In genomic region chr7:139843211-139843537, GRCh38 we compare ENCODE assay signal across 8 cellular contexts. TPM values are rescaled to one million over a fixed set of nuclear protein-coding genes. Genes with fewer than 3 reads are reported as not detected.
DNase-seq lines count a peak whose midpoint lies in the region; ATAC-seq, FAIRE-seq and TF ChIP-seq lines count a peak whose summit lies in the region.
"Not testable (repeated sequence)": the region's sequence is repeated elsewhere in the genome, so short reads cannot be mapped to it uniquely, and the experiment has no call there.
"Had no signal": no experiment of that assay in that cellular context is flagged by ENCODE, and none has a peak within 500 bp of the region (broad histone marks: within the 10 kb centered on the region; RNA-seq: fewer than 3 reads in every experiment).

No MANE protein-coding gene starts in this region.

- H3K27ac Mint-ChIP-seq in activated naive CD4-positive, alpha-beta T cell treated with anti-CD3 and anti-CD28 coated beads, Interleukin-2, amount 50 U/mL, for 72 hours = peak overlapping the region; percentile 1 to 33
- H3K27ac Mint-ChIP-seq in immature natural killer cell = peak overlapping the region; percentile 29 to 91 (median 76)
- peak overlapping the region; percentile 88 to 100 for H3K27ac Mint-ChIP-seq in natural killer cell treated with Interleukin-12 subunit alpha and Interleukin-12 subunit beta and Interleukin-15 and Interleukin-18, amount 100 ng/mL, for 72 hours

- TF ChIP-seq RAD21 in A549 (conservative IDR thresholded peaks at IDR 0.05 in 1 of 2, IDR thresholded peaks at IDR 0.05 in 1 of 2); IMR-90 (IDR thresholded peaks at IDR 0.05; ENCODE audit: low read length): not testable (repeated sequence)

- not testable (repeated sequence) for H3K36me3 Mint-ChIP-seq in activated naive CD4-positive, alpha-beta T cell treated with anti-CD3 and anti-CD28 coated beads, Interleukin-2, amount 50 U/mL, for 72 hours; immature natural killer cell
- peaks cover 43% of the 10 kb centered on the region for H3K36me3 Mint-ChIP-seq in natural killer cell treated with Interleukin-12 subunit alpha and Interleukin-12 subunit beta and Interleukin-15 and Interleukin-18, amount 100 ng/mL, for 72 hours

- not testable (repeated sequence) for H2AFZ ChIP-seq in IMR-90 (replicated peaks; ENCODE audit: low read length, poor library complexity)

- peak overlapping the region in 2 of 5 donors; percentile 77 to 80 for H3K4me3 Mint-ChIP-seq in immature natural killer cell
- peak overlapping the region; percentile 52 for H3K4me3 Mint-ChIP-seq in natural killer cell treated with Interleukin-12 subunit alpha and Interleukin-12 subunit beta and Interleukin-15 and Interleukin-18, amount 100 ng/mL, for 72 hours

- H3K56ac ChIP-seq in IMR-90 (ENCODE audit: extremely low read depth, insufficient read depth, low read length) = not testable (repeated sequence)

- H4K8ac ChIP-seq in IMR-90 (ENCODE audit: low read depth in 2 of 2, low read length in 2 of 2) = not testable (repeated sequence)

- not testable (repeated sequence) for BruUV-seq in IMR-90 (replicated peaks; lab: Mats Ljungman, UMichigan)

- not testable (repeated sequence) for H3K27me3 ChIP-seq in BLaER1 treated with 17β-estradiol and CSF1 and Interleukin-3, amounts not matched to agents 10 nM and 100 nM; IMR-90 (ENCODE audit: control insufficient read depth, insufficient read depth, low read length)

- WGBS in A549 (ENCODE audit: missing lambda C conversion rate) = 91% methylated on average over 4 of the region's 4 CpGs
- no CpG with 5 or more reads among the region's 4 CpGs for WGBS in IMR-90 (ENCODE audit: extremely low coverage in 2 of 2, insufficient read length in 1 of 2), 2 experiments

- H4K20me1 ChIP-seq in BLaER1 treated with 17β-estradiol and CSF1 and Interleukin-3, amounts not matched to agents 10 nM and 100 nM = peaks cover 0 to 75% (median 0%) of the 10 kb centered on the region in 11 experiments; a peak in 4 of 22 replicates
- H4K20me1 ChIP-seq in IMR-90 (ENCODE audit: insufficient read depth, low read length) = not testable (repeated sequence)

- H3K79me1 ChIP-seq in IMR-90 (ENCODE audit: low read depth in 1 of 2, low read length in 2 of 2) = not testable (repeated sequence)

- H4K91ac ChIP-seq in IMR-90 (ENCODE audit: insufficient read depth, low read depth, low read length) = not testable (repeated sequence)

- H3K27ac ChIP-seq in A549; IMR-90 (ENCODE audit: insufficient read depth, low read length): not testable (repeated sequence)
- peak overlapping the region in 10 of 11 experiments; percentile 43 to 80 (median 70); a peak in 19 of 22 replicates for H3K27ac ChIP-seq in BLaER1 treated with 17β-estradiol and CSF1 and Interleukin-3, amounts not matched to agents 10 nM and 100 nM

- dilution Hi-C loops in IMR-90 (cut with HindIII; ENCODE audit: low sequenced_read_pairs, unreplicated experiment) = not testable (repeated sequence)

- not testable (repeated sequence) for H3K4me2 ChIP-seq in A549; IMR-90 (ENCODE audit: low read depth, low read length)
- H3K4me2 ChIP-seq in BLaER1 treated with 17β-estradiol and CSF1 and Interleukin-3, amounts not matched to agents 10 nM and 100 nM = peak overlapping the region; percentile 72 to 95 (median 91); a peak in 21 of 22 replicates

- not testable (repeated sequence) for H3K4me3 ChIP-seq in A549; BLaER1 treated with 17β-estradiol and CSF1 and Interleukin-3, amounts not matched to agents 10 nM and 100 nM; IMR-90 (ENCODE audit: insufficient read depth, low read depth, low read length)

- POLR2A ChIA-PET in A549 (lab: Yijun Ruan, JAX); IMR-90 (lab: Charles Lee; ENCODE audit: unreplicated experiment): not testable (repeated sequence)

- not testable (repeated sequence) for TF ChIP-seq CTCF in A549 (IDR thresholded peaks at IDR 0.05); IMR-90 (conservative IDR thresholded peaks at IDR 0.05; ENCODE audit: low read depth, low read length)

- H3K27me3 Mint-ChIP-seq in immature natural killer cell (ENCODE audit: low read depth in 3 of 3); natural killer cell treated with Interleukin-12 subunit alpha and Interleukin-12 subunit beta and Interleukin-15 and Interleukin-18, amount 100 ng/mL, for 72 hours: not testable (repeated sequence)

- peaks cover 67 to 68% of the 10 kb centered on the region in 2 donors for H3K4me1 Mint-ChIP-seq in immature natural killer cell
- peaks cover 67 to 74% of the 10 kb centered on the region in 2 donors for H3K4me1 Mint-ChIP-seq in natural killer cell treated with Interleukin-12 subunit alpha and Interleukin-12 subunit beta and Interleukin-15 and Interleukin-18, amount 100 ng/mL, for 72 hours (ENCODE audit: low read depth in 2 of 2)

- DNase-seq in A549 (ENCODE audit: low read depth in 1 of 2, low spot score in 1 of 2); IMR-90; activated naive CD4-positive, alpha-beta T cell treated with anti-CD3 and anti-CD28 coated beads, Interleukin-2, amount 50 U/mL, for 72 hours (ENCODE audit: low spot score in 2 of 2); immature natural killer cell; natural killer cell treated with Interleukin-12 subunit alpha and Interleukin-12 subunit beta and Interleukin-15 and Interleukin-18, amount 100 ng/mL, for 72 hours (ENCODE audit: low spot score): not testable (repeated sequence)

- not testable (repeated sequence) for TF ChIP-seq POLR2A in A549 (IDR thresholded peaks at IDR 0.05; ENCODE audit: low read length); IMR-90 (IDR thresholded peaks at IDR 0.05; ENCODE audit: low read depth, low read length)

- H2BK20ac ChIP-seq in IMR-90 (ENCODE audit: low read depth, low read length) = not testable (repeated sequence)

- H2AK9ac ChIP-seq in IMR-90 (replicated peaks; ENCODE audit: low read depth, low read length, poor library complexity) = peak overlapping the region; percentile 47

- peaks cover 0 to 66% (median 0%) of the 10 kb centered on the region in 11 experiments; a peak in 9 of 22 replicates for H3K36me3 ChIP-seq in BLaER1 treated with 17β-estradiol and CSF1 and Interleukin-3, amounts not matched to agents 10 nM and 100 nM
- not testable (repeated sequence) for H3K36me3 ChIP-seq in IMR-90 (ENCODE audit: control insufficient read depth, insufficient read depth, low read length)

- TF ChIP-seq EP300 in A549 (IDR thresholded peaks at IDR 0.05) = not testable (repeated sequence)

- H3K9ac ChIP-seq in BLaER1 treated with 17β-estradiol and CSF1 and Interleukin-3, amounts not matched to agents 10 nM and 100 nM = peak overlapping the region in 6 of 11 experiments; percentile 1 to 62 (median 48); a peak in 10 of 22 replicates
- H3K9ac ChIP-seq in IMR-90 (ENCODE audit: low read depth, low read length) = not testable (repeated sequence)

- not testable (repeated sequence) for H2BK15ac ChIP-seq in IMR-90 (ENCODE audit: low read depth, low read length)

- CTCF ChIA-PET in A549 (lab: Yijun Ruan, JAX) = interaction anchor here (1.6 kb wide), 1 partner anchor 13 kb away, joined by 3 read pairs; no protein-coding TSS in a partner anchor
- CTCF ChIA-PET in IMR-90 (lab: Yijun Ruan, JAX) = not testable (repeated sequence)

- ATAC-seq in A549; IMR-90 (ENCODE audit: low read depth); activated naive CD4-positive, alpha-beta T cell treated with anti-CD3 and anti-CD28 coated beads, Interleukin-2, amount 50 U/mL, for 72 hours; natural killer cell treated with Interleukin-12 subunit alpha and Interleukin-12 subunit beta and Interleukin-15 and Interleukin-18, amount 100 ng/mL, for 72 hours: not testable (repeated sequence)

- H2BK5ac ChIP-seq in IMR-90 (ENCODE audit: low read depth, low read length, poor library complexity, severe bottlenecking) = not testable (repeated sequence)

- H3K4ac ChIP-seq in IMR-90 (ENCODE audit: low read depth, low read length) = peak overlapping the region; percentile 53

- FAIRE-seq in A549 (lab: Jason Lieb, UNC) = not testable (repeated sequence)

- H3K18ac ChIP-seq in IMR-90 (ENCODE audit: low read depth, low read length) = not testable (repeated sequence)

- H3K9me3 ChIP-seq in A549; IMR-90 (ENCODE audit: control insufficient read depth, insufficient read depth, low read length): not testable (repeated sequence)
- H3K9me3 ChIP-seq in BLaER1 treated with 17β-estradiol and CSF1 and Interleukin-3, amounts not matched to agents 10 nM and 100 nM (replicated peaks in 1 of 11) = peaks cover 0 to 36% (median 2%) of the 10 kb centered on the region in 11 experiments; a peak in 15 of 22 replicates

- H3K9me3 Mint-ChIP-seq in activated naive CD4-positive, alpha-beta T cell treated with anti-CD3 and anti-CD28 coated beads, Interleukin-2, amount 50 U/mL, for 72 hours; immature natural killer cell; natural killer cell treated with Interleukin-12 subunit alpha and Interleukin-12 subunit beta and Interleukin-15 and Interleukin-18, amount 100 ng/mL, for 72 hours: not testable (repeated sequence)

- not testable (repeated sequence) for H3K4me1 ChIP-seq in A549; IMR-90 (ENCODE audit: control insufficient read depth, insufficient read depth, low read length)
- H3K4me1 ChIP-seq in BLaER1 treated with 17β-estradiol and CSF1 and Interleukin-3, amounts not matched to agents 10 nM and 100 nM = peaks cover 16 to 54% (median 35%) of the 10 kb centered on the region in 10 experiments

- peak overlapping the region; percentile 59; the same call in 1 of the 2 replicates for H2AK5ac ChIP-seq in IMR-90 (ENCODE audit: low read depth, low read length)

- H3K9me1 ChIP-seq in IMR-90 (ENCODE audit: insufficient read depth, low read length) = not testable (repeated sequence)

- not testable (repeated sequence) for H2BK120ac ChIP-seq in IMR-90 (ENCODE audit: low read depth, low read length)

- H3K23ac ChIP-seq in IMR-90 (ENCODE audit: low read depth, low read length) = not testable (repeated sequence)

- intact Hi-C loops in IMR-90 (cut with micrococcal nuclease) = not testable (repeated sequence)

- H3K14ac ChIP-seq in IMR-90 (replicated peaks; ENCODE audit: low read depth, low read length) = not testable (repeated sequence)

- H4K5ac ChIP-seq in IMR-90 (ENCODE audit: low read depth, low read length) = not testable (repeated sequence)

- in situ Hi-C loops in IMR-90 (cut with MboI; ENCODE audit: low sequenced_read_pairs) = not testable (repeated sequence)

RNA-seq across cellular contexts. Expression of gene TBXAS1, which starts 14.1 kb away (rescaled TPM):
- 11.6 and 13.8 TPM in 2 replicates for polyA plus RNA-seq in A549 (2011; rRNA removed)
- 6.3 and 6.9 TPM in 2 replicates for polyA plus RNA-seq in A549 (2012; cell fraction: cytosol; rRNA removed)
- 8.8 and 11.8 TPM in 2 replicates for polyA plus RNA-seq in A549 (2012; cell fraction: nucleus; rRNA removed)
- polyA plus RNA-seq in A549 (2017; fragmentation: RNase III; extraction: RNeasy Plus Mini Kit Qiagen cat#74134 plus additional on column Dnase treatment) = 8.5 to 8.8 TPM (median 8.8 TPM) in 3 replicates
- polyA minus RNA-seq in A549 (2011; rRNA and poly(A)+ RNA removed) = 9.2 and 15.5 TPM in 2 replicates
- 5.3 and 5.9 TPM in 2 replicates for total RNA-seq in IMR-90 (2012; rRNA removed)
- 10.0 and 10.8 TPM in 2 replicates for polyA plus RNA-seq in IMR-90 (2012; rRNA removed)
- polyA plus RNA-seq in IMR-90 (2012; cell fraction: cytosol; rRNA removed) = 9.9 and 18.5 TPM in 2 replicates
- polyA plus RNA-seq in IMR-90 (2012; cell fraction: nucleus; rRNA removed; ENCODE audit: low replicate concordance) = 5.7 and 23.0 TPM in 2 replicates
- total RNA-seq in activated naive CD4-positive, alpha-beta T cell treated with anti-CD3 and anti-CD28 coated beads, Interleukin-2, amount 50 U/mL, for 72 hours = 1 to 10 TPM; 1.4 to 5.8 TPM
- 10 to 100 TPM; 59.6 to 93.3 (median 68.7) TPM for polyA plus RNA-seq in immature natural killer cell
- total RNA-seq in natural killer cell treated with Interleukin-12 subunit alpha and Interleukin-12 subunit beta and Interleukin-15 and Interleukin-18, amount 100 ng/mL, for 72 hours = 100 to 1,000 TPM; 104 to 130 TPM
- total RNA-seq: G401, GM23338 had no signal

Comparison
In these comparisons a context has a peak if more than half of its experiments do, and no peak if none do; other contexts are left out.
1. H3K27ac Mint-ChIP-seq: peak in every context shown above with its lines; median percentile 94 in natural killer cell treated with Interleukin-12 subunit alpha and Interleukin-12 subunit beta and Interleukin-15 and Interleukin-18, amount 100 ng/mL, for 72 hours; 76 in immature natural killer cell; 17 in activated naive CD4-positive, alpha-beta T cell treated with anti-CD3 and anti-CD28 coated beads, Interleukin-2, amount 50 U/mL, for 72 hours.
2. RNA of gene TBXAS1, which starts 14.1 kb away (total RNA-seq): 104 to 130 TPM in natural killer cell treated with Interleukin-12 subunit alpha and Interleukin-12 subunit beta and Interleukin-15 and Interleukin-18, amount 100 ng/mL, for 72 hours; 5.3 to 5.9 TPM in IMR-90 and 1.4 to 5.8 TPM in activated naive CD4-positive, alpha-beta T cell treated with anti-CD3 and anti-CD28 coated beads, Interleukin-2, amount 50 U/mL, for 72 hours; every median in the first group is over 10 times any median in the second.